ENCODE assay signal across 35 cellular contexts in the genomic region with DNA sequence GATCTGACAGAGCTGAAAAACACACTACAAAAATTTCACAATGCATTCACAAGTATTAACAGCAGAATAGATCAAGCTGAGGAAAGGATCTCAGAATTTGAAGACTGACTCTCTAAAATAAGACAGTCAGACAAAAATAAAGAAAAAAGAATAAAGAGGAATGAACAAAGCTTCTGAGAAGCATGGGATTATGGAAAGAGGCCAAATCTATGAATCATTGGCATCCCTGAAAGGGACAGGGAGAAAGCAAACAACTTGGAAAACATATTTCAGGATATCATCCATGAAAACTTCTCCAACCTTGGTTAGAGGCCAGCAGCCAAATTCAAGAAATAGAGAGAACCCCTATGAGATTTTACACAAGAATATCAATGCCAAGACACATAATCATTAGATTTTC.
DNase-seq lines count a peak whose midpoint lies in the region; ATAC-seq, FAIRE-seq and TF ChIP-seq lines count a peak whose summit lies in the region.
"Had no signal": no experiment of that assay in that cellular context is flagged by ENCODE, and none has a peak within 500 bp of the region (broad histone marks: within the 10 kb centered on the region; RNA-seq: fewer than 3 reads in every experiment).

No MANE protein-coding gene starts in this region.

- H3K4me1 ChIP-seq in IMR-90 (ENCODE audit: control insufficient read depth, insufficient read depth, low read length), result no peaks in the 10 kb centered on the region
- H3K4me1 ChIP-seq in gastroesophageal sphincter, result no peaks in the 10 kb centered on the region
- H3K4me1 ChIP-seq: left ventricle myocardium inferior, right atrium auricular region, SJSA1 had no signal

- DNase-seq in AG10803 (ENCODE audit: low read depth) (peak; percentile 13), IMR-90 (peak; percentile 40), astrocyte of the hippocampus (ENCODE audit: low read depth, low spot score) (peak; percentile 12), fibroblast of peridontal ligament (ENCODE audit: extremely low read depth) (peak; percentile 53), urothelium cell line (ENCODE audit: low spot score) (no peak), chondrocyte (ENCODE audit: low spot score) (no peak)
- DNase-seq: activated CD4-positive, alpha-beta T cell treated with anti-CD3 and anti-CD28 coated beads for 48 hours; activated effector memory CD4-positive, alpha-beta T cell treated with Interleukin-2 at 50 U/mL for 16 hours; anterior cingulate cortex; Calu3; caudate nucleus; CD4-positive, CD25-positive, alpha-beta regulatory T cell; DND-41; glutamatergic neuron; left ventricle myocardium inferior; mesendoderm; NCI-H1092; NCI-H1694 treated with DMSO at 0.1 percent for 48 hours; NCI-H774; RPMI8226; stimulated activated naive CD4-positive, alpha-beta T cell; T1000; WERI-Rb-1 had no signal

- TF ChIP-seq CTCF in AG10803 (conservative IDR thresholded peaks at IDR 0.05; ENCODE audit: low read length), result no peak
- TF ChIP-seq CTCF in IMR-90 (conservative IDR thresholded peaks at IDR 0.05; ENCODE audit: low read depth, low read length), result no peak
- no peak for TF ChIP-seq CTCF in gastroesophageal sphincter (IDR thresholded peaks at IDR 0.05)
- no peak for TF ChIP-seq CTCF in chondrocyte (IDR thresholded peaks at IDR 0.05)

- H3K9ac ChIP-seq in IMR-90 (ENCODE audit: low read depth, low read length), result no peak overlapping the region

- H2BK20ac ChIP-seq in IMR-90 (ENCODE audit: low read depth, low read length), result no peak overlapping the region

- no peak for TF ChIP-seq POLR2A in IMR-90 (IDR thresholded peaks at IDR 0.05; ENCODE audit: low read depth, low read length)
- TF ChIP-seq POLR2A in gastroesophageal sphincter (IDR thresholded peaks at IDR 0.05), result no peak

- H3K56ac ChIP-seq in IMR-90 (ENCODE audit: extremely low read depth, insufficient read depth, low read length), result no peak overlapping the region

- dilution Hi-C loops in IMR-90 (cut with HindIII; ENCODE audit: low sequenced_read_pairs, unreplicated experiment), result no loop called here

- no peak overlapping the region for H3K23ac ChIP-seq in IMR-90 (ENCODE audit: low read depth, low read length)

- peaks cover 12% of the 10 kb centered on the region for H3K36me3 Mint-ChIP-seq in chondrocyte (ENCODE audit: low read depth)
- H3K36me3 Mint-ChIP-seq: activated naive CD8-positive, alpha-beta T cell; CD4-positive, CD25-positive, alpha-beta regulatory T cell; IgD-negative memory B cell had no signal

- H3K79me1 ChIP-seq in IMR-90 (ENCODE audit: low read depth in 1 of 2, low read length in 2 of 2), result no peaks in the 10 kb centered on the region

- H3K9me3 ChIP-seq in IMR-90 (ENCODE audit: control insufficient read depth, insufficient read depth, low read length), result peaks cover 2% of the 10 kb centered on the region; the same call in 1 of the 2 replicates
- H3K9me3 ChIP-seq in gastroesophageal sphincter, result peaks cover 0 to 14% (median 0%) of the 10 kb centered on the region in 3 donors
- H3K9me3 ChIP-seq: SJSA1 had no signal

- no TSS peak for BruUV-seq in IMR-90 (replicated peaks; lab: Mats Ljungman, UMichigan)

- H3K14ac ChIP-seq in IMR-90 (replicated peaks; ENCODE audit: low read depth, low read length), result no peak overlapping the region

- H3K27me3 ChIP-seq in IMR-90 (ENCODE audit: control insufficient read depth, insufficient read depth, low read length), result no peaks in the 10 kb centered on the region
- no peaks in the 10 kb centered on the region for H3K27me3 ChIP-seq in gastroesophageal sphincter
- H3K27me3 ChIP-seq: right atrium auricular region, SJSA1 had no signal

- no peak overlapping the region for H3K4me3 Mint-ChIP-seq in chondrocyte (ENCODE audit: unreplicated experiment)
- H3K4me3 Mint-ChIP-seq: activated naive CD8-positive, alpha-beta T cell; CD4-positive, CD25-positive, alpha-beta regulatory T cell; dendritic cell treated with granulocyte-macrophage colony-stimulating factor and Interleukin-4, amounts not matched to agents 40 ng/mL and 50 ng/mL, for 4 days; IgD-negative memory B cell had no signal

- no peaks in the 10 kb centered on the region for H4K20me1 ChIP-seq in IMR-90 (ENCODE audit: insufficient read depth, low read length)

- H3K9me1 ChIP-seq in IMR-90 (ENCODE audit: insufficient read depth, low read length), result no peaks in the 10 kb centered on the region

- H4K91ac ChIP-seq in IMR-90 (ENCODE audit: insufficient read depth, low read depth, low read length), result no peak overlapping the region

- no peaks in the 10 kb centered on the region for H3K4me1 Mint-ChIP-seq in chondrocyte (ENCODE audit: low read depth)
- H3K4me1 Mint-ChIP-seq: CD4-positive, CD25-positive, alpha-beta regulatory T cell; IgD-negative memory B cell had no signal

- H3K4me2 ChIP-seq in IMR-90 (ENCODE audit: low read depth, low read length), result no peak overlapping the region
- H3K4me2 ChIP-seq: smooth muscle cell had no signal

- H3K36me3 ChIP-seq in IMR-90 (ENCODE audit: control insufficient read depth, insufficient read depth, low read length) (no peaks in the 10 kb centered on the region), gastroesophageal sphincter (no peaks in the 10 kb centered on the region)
- H3K36me3 ChIP-seq: left ventricle myocardium inferior, right atrium auricular region, SJSA1, WERI-Rb-1 had no signal

- no peak overlapping the region for H2BK15ac ChIP-seq in IMR-90 (ENCODE audit: low read depth, low read length)

- TF ChIP-seq RAD21 in IMR-90 (IDR thresholded peaks at IDR 0.05; ENCODE audit: low read length), result no peak

- no peak overlapping the region for H2AK5ac ChIP-seq in IMR-90 (ENCODE audit: low read depth, low read length)

- TF ChIP-seq EP300 in gastroesophageal sphincter (IDR thresholded peaks at IDR 0.05), result no peak

- H4K8ac ChIP-seq in IMR-90 (ENCODE audit: low read depth in 2 of 2, low read length in 2 of 2), result no peak overlapping the region

- H3K27me3 Mint-ChIP-seq in chondrocyte (ENCODE audit: low read depth), result no peaks in the 10 kb centered on the region
- H3K27me3 Mint-ChIP-seq: activated naive CD8-positive, alpha-beta T cell; CD4-positive, CD25-positive, alpha-beta regulatory T cell; dendritic cell treated with granulocyte-macrophage colony-stimulating factor and Interleukin-4, amounts not matched to agents 40 ng/mL and 50 ng/mL, for 4 days; IgD-negative memory B cell had no signal

- no peak overlapping the region for H2BK5ac ChIP-seq in IMR-90 (ENCODE audit: low read depth, low read length, poor library complexity, severe bottlenecking)

- no peak overlapping the region for H2AK9ac ChIP-seq in IMR-90 (replicated peaks; ENCODE audit: low read depth, low read length, poor library complexity)

- H3K9me3 Mint-ChIP-seq in chondrocyte (ENCODE audit: low read depth), result peaks cover 26% of the 10 kb centered on the region

- CTCF ChIA-PET in IMR-90 (lab: Yijun Ruan, JAX), result interaction anchor here (0.9 kb wide), 1 partner anchor 15 kb away, joined by 3 read pairs; no protein-coding TSS in a partner anchor

- H3K27ac ChIP-seq in IMR-90 (ENCODE audit: insufficient read depth, low read length) (no peak overlapping the region), gastroesophageal sphincter (no peak overlapping the region)
- H3K27ac ChIP-seq: left ventricle myocardium inferior, right atrium auricular region, SJSA1, WERI-Rb-1 had no signal

- H2AFZ ChIP-seq in IMR-90 (replicated peaks; ENCODE audit: low read length, poor library complexity), result no peak overlapping the region

- H4K5ac ChIP-seq in IMR-90 (ENCODE audit: low read depth, low read length), result no peak overlapping the region

- FAIRE-seq in urothelium cell line (lab: Jason Lieb, UNC), result no peak
- FAIRE-seq: A204.1, GM18507, H54, islet of Langerhans had no signal

- intact Hi-C loops in IMR-90 (cut with micrococcal nuclease), result no loop called here

- H3K4me3 ChIP-seq in AG10803 (ENCODE audit: low read length), result no peak overlapping the region
- no peak overlapping the region for H3K4me3 ChIP-seq in IMR-90 (ENCODE audit: insufficient read depth, low read depth, low read length)
- no peak overlapping the region for H3K4me3 ChIP-seq in gastroesophageal sphincter
- H3K4me3 ChIP-seq: left ventricle myocardium inferior, right atrium auricular region, SJSA1, smooth muscle cell had no signal

- ATAC-seq in IMR-90 (ENCODE audit: low read depth), result no peak
- no peak for ATAC-seq in HG02571 (IDR thresholded peaks at IDR 0.05; ENCODE audit: unreplicated experiment)
- no peak for ATAC-seq in gastroesophageal sphincter

- no peak overlapping the region for H3K18ac ChIP-seq in IMR-90 (ENCODE audit: low read depth, low read length)

- in situ Hi-C loops in IMR-90 (cut with MboI; ENCODE audit: low sequenced_read_pairs), result no loop called here

- no peak overlapping the region for H2BK120ac ChIP-seq in IMR-90 (ENCODE audit: low read depth, low read length)

- no peak overlapping the region for H3K27ac Mint-ChIP-seq in chondrocyte (ENCODE audit: unreplicated experiment)
- H3K27ac Mint-ChIP-seq: activated naive CD8-positive, alpha-beta T cell; CD4-positive, CD25-positive, alpha-beta regulatory T cell; dendritic cell treated with granulocyte-macrophage colony-stimulating factor and Interleukin-4, amounts not matched to agents 40 ng/mL and 50 ng/mL, for 4 days; IgD-negative memory B cell had no signal

- H3K4ac ChIP-seq in IMR-90 (ENCODE audit: low read depth, low read length), result no peak overlapping the region

- POLR2A ChIA-PET in IMR-90 (lab: Charles Lee; ENCODE audit: unreplicated experiment), result no interaction called here

TF ChIP-seq in IMR-90, 13 proteins besides CTCF, POLR2A, EP300 and RAD21:
- TF ChIP-seq MAZ (IDR thresholded peaks at IDR 0.05; ENCODE audit: borderline replicate concordance, low read depth, low read length), result no peak
- TF ChIP-seq CHD1 (IDR thresholded peaks at IDR 0.05; ENCODE audit: low read depth, low read length), result no peak
- no peak for TF ChIP-seq BHLHE40 (IDR thresholded peaks at IDR 0.05; ENCODE audit: low read depth, low read length)
- TF ChIP-seq MXI1 (IDR thresholded peaks at IDR 0.05; ENCODE audit: borderline replicate concordance, low read depth, low read length), result no peak
- no peak for TF ChIP-seq FOS (IDR thresholded peaks at IDR 0.05; ENCODE audit: low read depth, low read length)
- no peak for TF ChIP-seq CEBPB (IDR thresholded peaks at IDR 0.05; ENCODE audit: low read depth, low read length)
- TF ChIP-seq SMC3 (IDR thresholded peaks at IDR 0.05; ENCODE audit: low read depth, low read length), result no peak
- TF ChIP-seq, protein P1, sequence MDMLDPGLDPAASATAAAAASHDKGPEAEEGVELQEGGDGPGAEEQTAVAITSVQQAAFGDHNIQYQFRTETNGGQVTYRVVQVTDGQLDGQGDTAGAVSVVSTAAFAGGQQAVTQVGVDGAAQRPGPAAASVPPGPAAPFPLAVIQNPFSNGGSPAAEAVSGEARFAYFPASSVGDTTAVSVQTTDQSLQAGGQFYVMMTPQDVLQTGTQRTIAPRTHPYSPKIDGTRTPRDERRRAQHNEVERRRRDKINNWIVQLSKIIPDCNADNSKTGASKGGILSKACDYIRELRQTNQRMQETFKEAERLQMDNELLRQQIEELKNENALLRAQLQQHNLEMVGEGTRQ (IDR thresholded peaks at IDR 0.05; ENCODE audit: low read depth, low read length), result no peak

Comparison
In these comparisons a context has a peak if more than half of its experiments do, and no peak if none do; other contexts are left out.
1. DNase-seq: peak in AG10803 (single experiment), IMR-90 (single experiment), astrocyte of the hippocampus (single experiment) and fibroblast of peridontal ligament (single experiment); none in urothelium cell line (single experiment) and chondrocyte (single experiment).